10 cellular contexts compared by ENCODE assay signal in the genomic region with DNA sequence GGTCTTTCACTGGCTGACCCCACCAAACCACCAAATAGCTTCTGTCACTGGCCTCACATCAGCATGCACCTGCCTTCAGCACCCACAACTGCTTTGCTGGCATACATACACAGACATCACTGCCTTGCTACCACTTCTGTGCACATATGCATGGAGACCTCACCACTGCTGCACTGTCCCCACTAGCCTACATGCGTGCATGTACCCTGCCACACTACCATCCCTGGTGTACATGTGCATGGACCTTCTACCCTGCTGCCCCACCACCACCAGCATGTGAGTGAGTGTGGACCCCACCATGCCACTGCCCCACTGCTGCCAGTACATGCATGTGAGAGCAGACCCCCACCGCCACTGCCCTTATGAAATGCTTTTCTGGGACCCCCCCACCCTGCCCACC. TPM values are rescaled to one million over a fixed set of nuclear protein-coding genes. Genes with fewer than 3 reads are reported as not detected.
"Had no signal": no experiment of that assay in that cellular context is flagged by ENCODE, and none has a peak within 500 bp of the region (broad histone marks: within the 10 kb centered on the region; RNA-seq: fewer than 3 reads in every experiment).

No MANE protein-coding gene starts in this region.

- H3K9ac ChIP-seq: GM23248 had no signal

- H3K27ac ChIP-seq: GM23248 had no signal

- H2AFZ ChIP-seq: GM23248 had no signal

- FAIRE-seq: H54, HTR-8/SVneo, K562 had no signal

- H3K4me3 ChIP-seq: GM23248, K562 had no signal

- DNase-seq: GM23248, GOT3, H9, HCEC 1CT, IMR-90, KG1 had no signal

- ATAC-seq: K562 had no signal

RNA-seq across cellular contexts. Expression of a gene that starts 6.1 kb away (rescaled TPM):
- total RNA-seq: GM23248, H9, HT-29, IMR-90, K562 had no signal
- polyA plus RNA-seq: GM23248, IMR-90, K562 had no signal

RNA-seq across cellular contexts. Expression of a gene that starts 35.5 kb away (rescaled TPM):
- total RNA-seq: GM23248, H9, HT-29, IMR-90, K562 had no signal
- polyA plus RNA-seq: GM23248, IMR-90, K562 had no signal

RNA-seq across cellular contexts. Expression of a gene that starts 41.6 kb away (rescaled TPM):
- total RNA-seq: GM23248, H9, HT-29, IMR-90, K562 had no signal
- polyA plus RNA-seq: GM23248, IMR-90, K562 had no signal

RNA-seq across cellular contexts. Expression of a gene that starts 57.9 kb away (rescaled TPM):
- total RNA-seq: GM23248, H9, HT-29, IMR-90, K562 had no signal
- polyA plus RNA-seq: GM23248, IMR-90, K562 had no signal
